8 cellular contexts compared by ENCODE assay signal in genomic region chr1:45521413-45522323, GRCh38. TPM values are rescaled to one million over a fixed set of nuclear protein-coding genes. Genes with fewer than 3 reads are reported as not detected.
DNase-seq lines count a peak whose midpoint lies in the region; ATAC-seq and TF ChIP-seq lines count a peak whose summit lies in the region.

Gene PRDX1, minus strand, starts transcription at chr1:45521884. Its CDS starts 2,841 bp downstream, at chr1:45519043.

- ATAC-seq in HG02798 (IDR thresholded peaks at IDR 0.05; ENCODE audit: poor library complexity, unreplicated experiment) = peak; percentile 85
- ATAC-seq in left cardiac atrium = peak; percentile 97 to 98

- peaks cover 6% of the 10 kb centered on the region for H3K36me3 Mint-ChIP-seq in progenitor cell of endocrine pancreas (ENCODE audit: insufficient read depth)

- TF ChIP-seq CTCF in GM12875 (IDR thresholded peaks at IDR 0.05; ENCODE audit: borderline replicate concordance, insufficient read depth, low read depth, low read length) (0 out of 2 replicates have a peak, but pooled peaks have one; percentile 3), progenitor cell of endocrine pancreas (IDR thresholded peaks at IDR 0.05; ENCODE audit: unreplicated experiment) (no peak)

- no peaks in the 10 kb centered on the region for H3K9me3 Mint-ChIP-seq in progenitor cell of endocrine pancreas (ENCODE audit: low read depth)

- intact Hi-C loops in left cardiac atrium (cut with DNase I) = loop anchor here (2.0 to 5.0 kb wide), 2 partner anchors 29 to 51 kb away; partner anchors contain the start of gene AKR1A1 (in 1 of the 2)

- peak; percentile 95 for DNase-seq in NCI-H1436 (lab: John Stamatoyannopoulos, UW)
- DNase-seq in T-helper 1 cell = peak; percentile 84 to 97 (median 90)
- DNase-seq in amniotic epithelial cell (ENCODE audit: low read depth) = peak; percentile 89
- DNase-seq in left cardiac atrium = peak; percentile 97
- peak; percentile 96 for DNase-seq in progenitor cell of endocrine pancreas (ENCODE audit: low spot score, unreplicated experiment)
- DNase-seq in ureter (ENCODE audit: low spot score) = peak; percentile 99

- H3K4me3 Mint-ChIP-seq in progenitor cell of endocrine pancreas (ENCODE audit: low read depth) = peak within 1 kb of the TSS; percentile 92

- H3K4me3 ChIP-seq in GM12875 (ENCODE audit: low read depth, low read length) = peak within 1 kb of the TSS; percentile 88

- peak within 1 kb of the TSS; percentile 97 for H3K27ac Mint-ChIP-seq in progenitor cell of endocrine pancreas

- H3K4me1 Mint-ChIP-seq in progenitor cell of endocrine pancreas (ENCODE audit: low read depth) = peaks cover 21% of the 10 kb centered on the region

- no peaks in the 10 kb centered on the region for H3K27me3 Mint-ChIP-seq in progenitor cell of endocrine pancreas

RNA-seq across cellular contexts. Expression of gene PRDX1, which starts in this region (rescaled TPM):
- total RNA-seq in left cardiac atrium (100 to 1,000 TPM; 599 to 604 TPM), progenitor cell of endocrine pancreas (308 and 331 TPM in 2 replicates), ureter (351 TPM)

Comparison
In these comparisons a context has a peak if more than half of its experiments do, and no peak if none do; other contexts are left out.
1. Peak in every context shown above with its lines: DNase-seq, ATAC-seq and H3K4me3 ChIP-seq.